Comparison of ENCODE assay signal across 12 cellular contexts in genomic region chr17:82531431-82531881, GRCh38. TPM values are rescaled to one million over a fixed set of nuclear protein-coding genes. Genes with fewer than 3 reads are reported as not detected.
DNase-seq lines count a peak whose midpoint lies in the region; ATAC-seq and TF ChIP-seq lines count a peak whose summit lies in the region.
"Had no signal": no experiment of that assay in that cellular context is flagged by ENCODE, and none has a peak within 500 bp of the region (broad histone marks: within the 10 kb centered on the region; RNA-seq: fewer than 3 reads in every experiment).

No MANE protein-coding gene starts in this region.

- TF ChIP-seq CTCF in HCT116 (IDR thresholded peaks at IDR 0.05 in 2 of 3, conservative IDR thresholded peaks at IDR 0.05 in 1 of 3; ENCODE audit: borderline replicate concordance in 1 of 3, insufficient read depth in 1 of 3, low read depth in 2 of 3, low read length in 2 of 3), result no peak
- TF ChIP-seq CTCF in lower lobe of right lung (IDR thresholded peaks at IDR 0.05), result no peak

- H3K4me3 ChIP-seq in HCT116 (replicated peaks in 1 of 2; ENCODE audit: low read depth in 1 of 2, low read length in 2 of 2), result no peak overlapping the region
- H3K4me3 ChIP-seq in lower lobe of right lung, result no peak overlapping the region
- H3K4me3 ChIP-seq: suprapubic skin had no signal

- H3K79me2 ChIP-seq in HCT116 (ENCODE audit: insufficient read depth, low read length), result peaks cover 100% of the 10 kb centered on the region

- no peak overlapping the region for H2AFZ ChIP-seq in HCT116 (ENCODE audit: low read depth, low read length, poor library complexity, severe bottlenecking)

- CTCF ChIA-PET in HCT116 (lab: Charles Lee), result no interaction called here

- peak overlapping the region; percentile 7; the same call in 1 of the 2 replicates for H3K4me2 ChIP-seq in HCT116 (ENCODE audit: low read length)

- no TSS peak for BruUV-seq in HCT116 (replicated peaks; lab: Mats Ljungman, UMichigan)

- DNase-seq in AG08396 (ENCODE audit: low spot score) (peak; percentile 60), HCT116 (ENCODE audit: low read depth, low spot score) (no peak), amniotic epithelial cell (ENCODE audit: low read depth) (peak; percentile 82), lower lobe of right lung (peak; percentile 14), NK-92 (lab: John Stamatoyannopoulos, UW; ENCODE audit: unreplicated experiment) (no peak), NCI-H1436 (lab: John Stamatoyannopoulos, UW) (no peak)
- DNase-seq in activated effector memory CD4-positive, alpha-beta T cell treated with Interleukin-2 at 50 U/mL for 16 hours, result no peak
- DNase-seq: hippocampal formation, NCI-H82, retina had no signal

- intact Hi-C loops in HCT116 (cut with micrococcal nuclease), result no loop called here
- intact Hi-C loops in lower lobe of right lung (cut with DNase I), result no loop called here

- ATAC-seq in HCT116 (no peak), lower lobe of right lung (no peak), HG02798 (IDR thresholded peaks at IDR 0.05; ENCODE audit: poor library complexity, unreplicated experiment) (no peak)

- POLR2A ChIA-PET in HCT116 (lab: Charles Lee), result no interaction called here

- H3K27me3 ChIP-seq in HCT116 (ENCODE audit: insufficient read depth, low read length), result no peaks in the 10 kb centered on the region
- no peaks in the 10 kb centered on the region for H3K27me3 ChIP-seq in lower lobe of right lung (ENCODE audit: low read depth)
- H3K27me3 ChIP-seq: suprapubic skin had no signal

- no peak overlapping the region for H3K27ac ChIP-seq in HCT116 (ENCODE audit: low read depth, low read length)
- H3K27ac ChIP-seq in lower lobe of right lung, result peak overlapping the region; percentile 12
- H3K27ac ChIP-seq: suprapubic skin had no signal

- H3K9me3 ChIP-seq in HCT116 (ENCODE audit: control insufficient read depth in 1 of 2, insufficient read depth in 1 of 2, low read depth in 1 of 2, low read length in 2 of 2), result no peaks in the 10 kb centered on the region
- H3K9me3 ChIP-seq in lower lobe of right lung, result no peaks in the 10 kb centered on the region
- H3K9me3 ChIP-seq: suprapubic skin had no signal

- TF ChIP-seq POLR2A in HCT116 (IDR thresholded peaks at IDR 0.05; ENCODE audit: borderline replicate concordance, extremely low read depth, insufficient read depth, insufficient read length), result no peak

- H3K36me3 ChIP-seq in HCT116 (ENCODE audit: control insufficient read depth in 1 of 2, insufficient read depth in 2 of 2, low read length in 2 of 2) (no peaks in the 10 kb centered on the region), lower lobe of right lung (no peaks in the 10 kb centered on the region)
- H3K36me3 ChIP-seq: suprapubic skin had no signal

- RAD21 ChIA-PET in HCT116 (lab: Charles Lee; ENCODE audit: low non-redundant PET in 1 of 2, low total read pairs in 2 of 2, uncharacterized antibody in 2 of 2, unreplicated experiment in 2 of 2), result no interaction called here

- H3K4me1 ChIP-seq in HCT116 (ENCODE audit: control insufficient read depth in 1 of 2, insufficient read depth in 2 of 2, low read length in 2 of 2), result peaks cover 39 to 79% of the 10 kb centered on the region in 2 experiments
- H3K4me1 ChIP-seq in lower lobe of right lung, result peaks cover 68% of the 10 kb centered on the region

- no peaks in the 10 kb centered on the region for H3K9me2 ChIP-seq in HCT116 (ENCODE audit: insufficient read depth)

- no peak for TF ChIP-seq RAD21 in HCT116 (IDR thresholded peaks at IDR 0.05; ENCODE audit: low read depth)

- peaks cover 46% of the 10 kb centered on the region; the same call in 1 of the 2 replicates for H4K20me1 ChIP-seq in HCT116 (ENCODE audit: insufficient read depth)

- no peak overlapping the region for H3K9ac ChIP-seq in HCT116 (ENCODE audit: low read length)

TF ChIP-seq in HCT116, 20 proteins besides CTCF, POLR2A, EP300 and RAD21:
- TF ChIP-seq, protein P1, sequence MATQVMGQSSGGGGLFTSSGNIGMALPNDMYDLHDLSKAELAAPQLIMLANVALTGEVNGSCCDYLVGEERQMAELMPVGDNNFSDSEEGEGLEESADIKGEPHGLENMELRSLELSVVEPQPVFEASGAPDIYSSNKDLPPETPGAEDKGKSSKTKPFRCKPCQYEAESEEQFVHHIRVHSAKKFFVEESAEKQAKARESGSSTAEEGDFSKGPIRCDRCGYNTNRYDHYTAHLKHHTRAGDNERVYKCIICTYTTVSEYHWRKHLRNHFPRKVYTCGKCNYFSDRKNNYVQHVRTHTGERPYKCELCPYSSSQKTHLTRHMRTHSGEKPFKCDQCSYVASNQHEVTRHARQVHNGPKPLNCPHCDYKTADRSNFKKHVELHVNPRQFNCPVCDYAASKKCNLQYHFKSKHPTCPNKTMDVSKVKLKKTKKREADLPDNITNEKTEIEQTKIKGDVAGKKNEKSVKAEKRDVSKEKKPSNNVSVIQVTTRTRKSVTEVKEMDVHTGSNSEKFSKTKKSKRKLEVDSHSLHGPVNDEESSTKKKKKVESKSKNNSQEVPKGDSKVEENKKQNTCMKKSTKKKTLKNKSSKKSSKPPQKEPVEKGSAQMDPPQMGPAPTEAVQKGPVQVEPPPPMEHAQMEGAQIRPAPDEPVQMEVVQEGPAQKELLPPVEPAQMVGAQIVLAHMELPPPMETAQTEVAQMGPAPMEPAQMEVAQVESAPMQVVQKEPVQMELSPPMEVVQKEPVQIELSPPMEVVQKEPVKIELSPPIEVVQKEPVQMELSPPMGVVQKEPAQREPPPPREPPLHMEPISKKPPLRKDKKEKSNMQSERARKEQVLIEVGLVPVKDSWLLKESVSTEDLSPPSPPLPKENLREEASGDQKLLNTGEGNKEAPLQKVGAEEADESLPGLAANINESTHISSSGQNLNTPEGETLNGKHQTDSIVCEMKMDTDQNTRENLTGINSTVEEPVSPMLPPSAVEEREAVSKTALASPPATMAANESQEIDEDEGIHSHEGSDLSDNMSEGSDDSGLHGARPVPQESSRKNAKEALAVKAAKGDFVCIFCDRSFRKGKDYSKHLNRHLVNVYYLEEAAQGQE (IDR thresholded peaks at IDR 0.05; ENCODE audit: low read depth), result no peak
- TF ChIP-seq, protein P2, sequence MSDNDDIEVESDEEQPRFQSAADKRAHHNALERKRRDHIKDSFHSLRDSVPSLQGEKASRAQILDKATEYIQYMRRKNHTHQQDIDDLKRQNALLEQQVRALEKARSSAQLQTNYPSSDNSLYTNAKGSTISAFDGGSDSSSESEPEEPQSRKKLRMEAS (IDR thresholded peaks at IDR 0.05), result no peak
- no peak for TF ChIP-seq EZH2 (IDR thresholded peaks at IDR 0.05)
- TF ChIP-seq CBX3 (IDR thresholded peaks at IDR 0.05; ENCODE audit: low read depth), result no peak
- no peak for TF ChIP-seq YY1 (IDR thresholded peaks at IDR 0.05; ENCODE audit: extremely low read depth, insufficient replicate concordance, low read depth, low read length)
- no peak for TF ChIP-seq POLR2AphosphoS5 (IDR thresholded peaks at IDR 0.05; ENCODE audit: low read depth, low read length)
- TF ChIP-seq TCF7L2 (IDR thresholded peaks at IDR 0.05; ENCODE audit: borderline replicate concordance, extremely low read depth, insufficient read depth, insufficient read length), result no peak
- no peak for TF ChIP-seq CEBPB (IDR thresholded peaks at IDR 0.05; ENCODE audit: low read depth)
- no peak for TF ChIP-seq EGR1 (IDR thresholded peaks at IDR 0.05; ENCODE audit: low read depth)
- no peak for TF ChIP-seq EZH2phosphoT487 (IDR thresholded peaks at IDR 0.05; ENCODE audit: borderline replicate concordance)
TF ChIP-seq in HCT116: peak in this region for 0.

RNA-seq across cellular contexts. Expression of gene FOXK2, which starts 11.9 kb away (rescaled TPM):
- 122 TPM for total RNA-seq in HCT116 (2021; ENCODE audit: unreplicated experiment)
- 55.3 and 55.9 TPM in 2 replicates for polyA plus RNA-seq in HCT116 (2012)
- total RNA-seq in lower lobe of right lung, result 60.1 TPM

Comparison
In these comparisons a context has a peak if more than half of its experiments do, and no peak if none do; other contexts are left out.
1. DNase-seq: peak in AG08396 (single experiment), amniotic epithelial cell (single experiment) and lower lobe of right lung (single experiment); none in HCT116 (single experiment), activated effector memory CD4-positive, alpha-beta T cell treated with Interleukin-2 at 50 U/mL for 16 hours (single experiment), NK-92 (single experiment) and NCI-H1436 (single experiment).